32 cellular contexts compared by ENCODE assay signal in genomic region chr14:86257973-86258372, GRCh38.
"Had no signal": no experiment of that assay in that cellular context is flagged by ENCODE, and none has a peak within 500 bp of the region (broad histone marks: within the 10 kb centered on the region; RNA-seq: fewer than 3 reads in every experiment).

No MANE protein-coding gene starts in this region.

- H3K9me3 ChIP-seq: MG63, SJCRH30 had no signal

- DNase-seq: Kasumi-1, KG1, MG63, MV-4-11, NCI-H1048, NCI-H1092 treated with DMSO at 0.1 percent for 48 hours, NCI-H1105 treated with DMSO at 0.1 percent for 48 hours, NCI-H1436, NCI-H146, NCI-H1694, NCI-H187, NCI-H1930, NCI-H2029 treated with DMSO at 0.1 percent for 48 hours, NCI-H2081 treated with DMSO at 0.1 percent for 48 hours, NCI-H2107, NCI-H2171, NCI-H226, NCI-H446 treated with DMSO at 0.1 percent for 48 hours, NCI-H510A, NCI-H524, NCI-H526, NCI-H82, PC-9, SHP77, SIG-M5, SJCRH30, T-cell had no signal

- H3K4me3 ChIP-seq: MG63, PC-9, SJCRH30, SK-N-MC had no signal

- H2AFZ ChIP-seq: PC-9 had no signal

- H3K27ac ChIP-seq: PC-9, RWPE1, SJCRH30, SK-N-MC had no signal

- H3K36me3 ChIP-seq: MG63, SJCRH30 had no signal

- H3K27me3 Mint-ChIP-seq: T-cell had no signal

- H3K36me3 Mint-ChIP-seq: T-cell had no signal

- H3K27me3 ChIP-seq: MG63, SJCRH30 had no signal

- H3K4me3 Mint-ChIP-seq: T-cell had no signal

- H3K4me1 ChIP-seq: SJCRH30 had no signal

- H3K27ac Mint-ChIP-seq: T-cell had no signal

- H3K4me1 Mint-ChIP-seq: T-cell had no signal

- ATAC-seq: Panc1, Right ventricle myocardium inferior, SK-N-SH treated with all-trans-retinoic acid at 6 μM for 48 hours, T-cell had no signal

- H3K4me2 ChIP-seq: PC-9 had no signal
